In the genomic region with DNA sequence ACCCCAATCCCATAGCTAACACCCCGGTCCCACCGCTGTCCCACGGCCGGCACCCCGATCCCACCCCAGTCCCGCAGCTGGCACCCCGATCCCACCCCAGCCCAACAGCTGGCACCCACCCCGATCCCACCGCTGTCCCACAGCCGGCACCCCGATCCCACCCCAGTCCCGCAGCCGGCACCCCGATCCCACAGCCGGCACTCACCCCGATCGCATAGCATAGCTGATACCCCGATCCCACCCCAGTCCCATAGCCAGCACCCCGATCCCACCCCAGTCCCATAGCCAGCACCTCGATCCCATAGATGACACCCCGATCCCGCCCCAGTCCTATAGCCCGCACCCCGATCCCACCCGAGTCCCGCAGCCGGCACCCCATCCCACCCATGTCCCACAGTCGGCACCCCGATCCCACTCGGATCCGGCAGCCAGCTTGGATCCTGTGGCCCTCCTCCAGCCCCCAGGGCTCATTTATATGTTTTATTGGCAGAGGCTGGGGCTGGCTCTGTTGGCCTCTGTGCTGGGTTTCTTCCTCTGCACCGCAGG, we compare ENCODE assay signal across 8 cellular contexts.
DNase-seq lines count a peak whose midpoint lies in the region; TF ChIP-seq lines count a peak whose summit lies in the region.

No MANE protein-coding gene starts in this region.

- no peaks in the 10 kb centered on the region for H3K9me3 ChIP-seq in effector memory CD4-positive, alpha-beta T cell (ENCODE audit: control insufficient read depth, low read length)
- no peaks in the 10 kb centered on the region for H3K9me3 ChIP-seq in muscle layer of duodenum (ENCODE audit: control insufficient read depth in 1 of 2, low read length in 2 of 2)

- no peak for DNase-seq in AG04449 (ENCODE audit: low read depth, low spot score)
- DNase-seq in NB4 (ENCODE audit: low read depth) = no peak
- DNase-seq in effector memory CD4-positive, alpha-beta T cell = no peak
- DNase-seq in NCI-H526 treated with DMSO at 0.1 percent for 48 hours (lab: John Stamatoyannopoulos, UW) = no peak
- DNase-seq in RPMI8226 = no peak
- no peak for DNase-seq in HCEC 1CT
- DNase-seq in KBM-7 = no peak

- peak overlapping the region; percentile 89 for H3K27ac ChIP-seq in effector memory CD4-positive, alpha-beta T cell (ENCODE audit: insufficient read depth, low read length, poor library complexity, severe bottlenecking)
- H3K27ac ChIP-seq in muscle layer of duodenum (ENCODE audit: low read length) = peak overlapping the region; percentile 79

- CTCF ChIA-PET in AG04449 (lab: Yijun Ruan, JAX) = interaction anchor here (1.0 to 1.2 kb wide), 3 partner anchors 9 to 158 kb away, joined by 3 to 6 read pairs (median 4); no protein-coding TSS in a partner anchor

- H3K4me3 ChIP-seq in AG04449 (ENCODE audit: low read depth, low read length) (peak overlapping the region; percentile 93), NB4 (ENCODE audit: low read depth, low read length) (peak overlapping the region; percentile 82), muscle layer of duodenum (ENCODE audit: low read depth in 1 of 2, low read length in 2 of 2) (peak overlapping the region; percentile 70 to 88)
- peak overlapping the region; percentile 87 for H3K4me3 ChIP-seq in effector memory CD4-positive, alpha-beta T cell (ENCODE audit: insufficient read depth, low read depth, low read length, poor library complexity, severe bottlenecking)

- TF ChIP-seq CTCF in AG04449 (IDR thresholded peaks at IDR 0.05; ENCODE audit: insufficient read depth, low read length, missing control alignments) (no peak), NB4 (IDR thresholded peaks at IDR 0.05; ENCODE audit: low read depth, low read length) (no peak)

- H3K27me3 ChIP-seq in effector memory CD4-positive, alpha-beta T cell (replicated peaks; ENCODE audit: control insufficient read depth, insufficient read depth, low read length, poor library complexity, severe bottlenecking) = no peaks in the 10 kb centered on the region
- H3K27me3 ChIP-seq in muscle layer of duodenum (ENCODE audit: low read depth, low read length) = no peaks in the 10 kb centered on the region

- peaks cover 17% of the 10 kb centered on the region for H3K4me1 ChIP-seq in effector memory CD4-positive, alpha-beta T cell (ENCODE audit: control insufficient read depth, insufficient read depth, low read length, poor library complexity, severe bottlenecking)
- H3K4me1 ChIP-seq in muscle layer of duodenum (ENCODE audit: control insufficient read depth in 1 of 2, insufficient read depth in 2 of 2, low read length in 2 of 2) = peaks cover 5 to 20% of the 10 kb centered on the region in 2 donors

- POLR2A ChIA-PET in AG04449 (lab: Yijun Ruan, JAX) = interaction anchor here (0.6 to 1.7 kb wide), 7 partner anchors 9 to 248 kb away, joined by 3 to 11 read pairs (median 4); partner anchors contain the start of genes ARFRP1, RTEL1 and ZGPAT

- no peak for TF ChIP-seq POLR2A in NB4 (IDR thresholded peaks at IDR 0.05; ENCODE audit: extremely low read depth, insufficient read length)

- in situ Hi-C loops in KBM-7 (cut with MboI; ENCODE audit: low pct_unique_long_range_greater_than_20kb, low sequenced_read_pairs) = no loop called here

- no peaks in the 10 kb centered on the region for H3K36me3 ChIP-seq in effector memory CD4-positive, alpha-beta T cell (ENCODE audit: control insufficient read depth, insufficient read depth, low read length)
- no peaks in the 10 kb centered on the region for H3K36me3 ChIP-seq in muscle layer of duodenum (ENCODE audit: control insufficient read depth in 1 of 2, insufficient read depth in 2 of 2, low read length in 2 of 2)
